8 cellular contexts compared by ENCODE assay signal in genomic region chr19:13864513-13865242, GRCh38. TPM values are rescaled to one million over a fixed set of nuclear protein-coding genes. Genes with fewer than 3 reads are reported as not detected.
A peak's percentile ranks its signal among the peaks of the same experiment; 100 is the strongest.
DNase-seq lines count a peak whose midpoint lies in the region; ATAC-seq and TF ChIP-seq lines count a peak whose summit lies in the region.

No MANE protein-coding gene starts in this region.

- H3K4me3 Mint-ChIP-seq in CD14-positive monocyte (peak overlapping the region; percentile 58 to 84), osteocyte (ENCODE audit: unreplicated experiment) (peak overlapping the region; percentile 72)
- peak overlapping the region; percentile 70 for H3K4me3 Mint-ChIP-seq in central memory CD8-positive, alpha-beta T cell

- H3K27ac ChIP-seq in HUES6 (ENCODE audit: low read depth, low read length) = no peak overlapping the region

- H3K4me1 Mint-ChIP-seq in CD14-positive monocyte = peaks cover 36% of the 10 kb centered on the region
- peaks cover 50% of the 10 kb centered on the region for H3K4me1 Mint-ChIP-seq in central memory CD8-positive, alpha-beta T cell
- peaks cover 51% of the 10 kb centered on the region for H3K4me1 Mint-ChIP-seq in osteocyte (ENCODE audit: unreplicated experiment)

- H3K9ac ChIP-seq in HUES6 (ENCODE audit: low read length) = peak overlapping the region; percentile 29

- no peak for ATAC-seq in central memory CD8-positive, alpha-beta T cell (replicated peaks; ENCODE audit: extremely low read depth, poor library complexity, severe bottlenecking)
- no peak for ATAC-seq in sciatic nerve

- no peaks in the 10 kb centered on the region for H3K9me3 ChIP-seq in HUES6 (ENCODE audit: control insufficient read depth, insufficient read depth, low read depth, low read length)

- intact Hi-C loops in CD14-positive monocyte (cut with micrococcal nuclease) = loop anchor here (5.0 kb wide), 3 partner anchors 37 to 82 kb away; no protein-coding TSS in a partner anchor
- intact Hi-C loops in sciatic nerve (cut with DNase I) = loop anchor here (5.0 to 10.0 kb wide), 2 partner anchors 87 to 270 kb away; no protein-coding TSS in a partner anchor

- peaks cover 34 to 55% (median 42%) of the 10 kb centered on the region in 3 donors for H3K27me3 Mint-ChIP-seq in CD14-positive monocyte (ENCODE audit: low read depth in 3 of 3)
- H3K27me3 Mint-ChIP-seq in central memory CD8-positive, alpha-beta T cell = peaks cover 57% of the 10 kb centered on the region
- H3K27me3 Mint-ChIP-seq in osteocyte (ENCODE audit: unreplicated experiment) = no peaks in the 10 kb centered on the region

- H3K27ac Mint-ChIP-seq in CD14-positive monocyte (peak overlapping the region in 1 of 7 donors; percentile 14), osteocyte (ENCODE audit: unreplicated experiment) (peak overlapping the region; percentile 50)
- peak overlapping the region; percentile 11 for H3K27ac Mint-ChIP-seq in central memory CD8-positive, alpha-beta T cell (ENCODE audit: low read depth)

- H3K27me3 ChIP-seq in HUES6 (ENCODE audit: control insufficient read depth, insufficient read depth, low read length) = peaks cover 64% of the 10 kb centered on the region

- no peak for TF ChIP-seq CTCF in CD14-positive monocyte (IDR thresholded peaks at IDR 0.05)
- TF ChIP-seq CTCF in osteocyte (IDR thresholded peaks at IDR 0.05) = no peak

- H3K9me3 Mint-ChIP-seq in CD14-positive monocyte (peaks cover 0 to 11% (median 7%) of the 10 kb centered on the region in 7 donors), osteocyte (ENCODE audit: unreplicated experiment) (no peaks in the 10 kb centered on the region)
- H3K9me3 Mint-ChIP-seq in central memory CD8-positive, alpha-beta T cell = no peaks in the 10 kb centered on the region

- H3K36me3 ChIP-seq in HUES6 (ENCODE audit: control insufficient read depth, insufficient read depth, low read length) = no peaks in the 10 kb centered on the region

- DNase-seq in CD14-positive monocyte (ENCODE audit: low spot score) = no peak
- DNase-seq in central memory CD8-positive, alpha-beta T cell (ENCODE audit: low spot score in 2 of 2) = no peak
- DNase-seq in osteocyte (ENCODE audit: extremely low spot score, unreplicated experiment) = no peak
- no peak for DNase-seq in stimulated activated CD4-positive, alpha-beta T cell treated with anti-CD3 and anti-CD28 coated beads, Interleukin-15, amount 100 ng/mL, for 24 hours
- no peak for DNase-seq in NCI-H1694 (lab: John Stamatoyannopoulos, UW)
- DNase-seq in NCI-H1048 (lab: John Stamatoyannopoulos, UW) = no peak
- DNase-seq in sciatic nerve (ENCODE audit: low spot score) = no peak

- peaks cover 10 to 13% of the 10 kb centered on the region in 2 donors for H3K36me3 Mint-ChIP-seq in CD14-positive monocyte
- H3K36me3 Mint-ChIP-seq in central memory CD8-positive, alpha-beta T cell (ENCODE audit: insufficient read depth) = peaks cover 20% of the 10 kb centered on the region
- H3K36me3 Mint-ChIP-seq in osteocyte (ENCODE audit: unreplicated experiment) = no peaks in the 10 kb centered on the region

- peaks cover 19% of the 10 kb centered on the region for H3K4me1 ChIP-seq in HUES6 (ENCODE audit: control insufficient read depth, insufficient read depth, low read length)

- H3K4me3 ChIP-seq in HUES6 (ENCODE audit: low read depth, low read length) = peak overlapping the region; percentile 43

RNA-seq across cellular contexts. Expression of gene NANOS3, which starts 12.3 kb away (rescaled TPM):
- polyA plus RNA-seq in CD14-positive monocyte = not detected
- total RNA-seq in osteocyte (1.1 and 3.5 TPM in 2 replicates), sciatic nerve (1.4 TPM)

RNA-seq across cellular contexts. Expression of gene BRME1, which starts 41.2 kb away (rescaled TPM):
- under 1 TPM in 1 of 2 donors, not detected in 1; 0.28 TPM for polyA plus RNA-seq in CD14-positive monocyte
- total RNA-seq in osteocyte (3.7 and 4.1 TPM in 2 replicates), sciatic nerve (3.4 TPM)

RNA-seq across cellular contexts. Expression of gene CC2D1A, which starts 41.3 kb away (rescaled TPM):
- polyA plus RNA-seq in CD14-positive monocyte = 1 to 10 TPM; 4.6 to 6.2 TPM
- 44.3 and 51.3 TPM in 2 replicates for total RNA-seq in osteocyte
- 45.3 TPM for total RNA-seq in sciatic nerve
